30 cellular contexts compared by ENCODE assay signal in genomic region chr3:155876537-155876936, GRCh38.
"Had no signal": no experiment of that assay in that cellular context is flagged by ENCODE, and none has a peak within 500 bp of the region (broad histone marks: within the 10 kb centered on the region; RNA-seq: fewer than 3 reads in every experiment).

No MANE protein-coding gene starts in this region.

- H3K27me3 ChIP-seq: ascending aorta, brain microvascular endothelial cell, heart left ventricle, neural progenitor cell, tibial nerve had no signal

- ATAC-seq: esophagus mucosa; heart left ventricle; left colon; naive thymus-derived CD4-positive, alpha-beta T cell; psoas muscle had no signal

- H3K36me3 Mint-ChIP-seq: immature natural killer cell had no signal

- H3K4me1 ChIP-seq: parathyroid adenoma had no signal

- H3K9me3 Mint-ChIP-seq: activated naive CD4-positive, alpha-beta T cell treated with anti-CD3 and anti-CD28 coated beads for 36 hours; activated naive CD8-positive, alpha-beta T cell treated with anti-CD3 and anti-CD28 coated beads, Interleukin-2, amount 10 ng/mL, durations not matched to agents 7 days and 5 days; activated T-helper 1 cell treated with anti-CD3 and anti-CD28 coated beads, Interleukin-12 subunit alpha, Interleukin-12 subunit beta, Interleukin-2, Interleukin-4 antibody, amounts not matched to agents 30 ng/mL and 10 ng/mL and 1 ng/mL, durations not matched to agents 14 hours and 24 hours and 36 hours; dendritic cell treated with granulocyte-macrophage colony-stimulating factor and Interleukin-4, amounts not matched to agents 40 ng/mL and 50 ng/mL, for 4 days; endodermal cell; immature natural killer cell; mesothelial cell of epicardium; naive thymus-derived CD4-positive, alpha-beta T cell had no signal

- H3K4me3 Mint-ChIP-seq: activated naive CD4-positive, alpha-beta T cell treated with anti-CD3 and anti-CD28 coated beads for 36 hours; activated naive CD8-positive, alpha-beta T cell treated with anti-CD3 and anti-CD28 coated beads, Interleukin-2, amount 10 ng/mL, durations not matched to agents 7 days and 5 days; activated T-helper 1 cell treated with anti-CD3 and anti-CD28 coated beads, Interleukin-12 subunit alpha, Interleukin-12 subunit beta, Interleukin-2, Interleukin-4 antibody, amounts not matched to agents 30 ng/mL and 10 ng/mL and 1 ng/mL, durations not matched to agents 14 hours and 24 hours and 36 hours; dendritic cell treated with granulocyte-macrophage colony-stimulating factor and Interleukin-4, amounts not matched to agents 40 ng/mL and 50 ng/mL, for 4 days; endodermal cell; immature natural killer cell; mesothelial cell of epicardium; neural progenitor cell had no signal

- H3K36me3 ChIP-seq: ascending aorta, brain microvascular endothelial cell, heart left ventricle, tibial nerve had no signal

- DNase-seq: activated CD4-positive, alpha-beta T cell treated with anti-CD3 and anti-CD28 coated beads for 4 hours; activated CD4-positive, alpha-beta T cell treated with anti-CD3 and anti-CD28 coated beads, Interleukin-2, amount 50 U/mL, for 48 hours; activated CD8-positive, alpha-beta memory T cell treated with anti-CD3 and anti-CD28 coated beads for 24 hours; activated effector memory CD4-positive, alpha-beta T cell treated with anti-CD3 and anti-CD28 coated beads, Interleukin-2, amount 50 U/mL, for 16 hours; activated naive CD4-positive, alpha-beta T cell treated with anti-CD3 and anti-CD28 coated beads for 36 hours; activated naive CD8-positive, alpha-beta T cell treated with anti-CD3 and anti-CD28 coated beads, Interleukin-2, amount 10 ng/mL, durations not matched to agents 7 days and 5 days; activated T-cell treated with anti-CD3 and anti-CD28 coated beads, Interleukin-2, amount 50 U/mL, for 1 hour; brain microvascular endothelial cell; endodermal cell; foreskin fibroblast; heart left ventricle; hypothalamus; immature natural killer cell; kidney; left colon; mammary epithelial cell; naive thymus-derived CD4-positive, alpha-beta T cell; occipital lobe; psoas muscle; stimulated activated CD4-positive, alpha-beta T cell treated with anti-CD3 and anti-CD28 coated beads, Interleukin-2, amount 100 ng/mL, for 24 hours; stimulated activated naive CD4-positive, alpha-beta T cell treated with Interleukin-2 at 50 U/mL for 16 hours had no signal

- H3K9me3 ChIP-seq: ascending aorta, heart left ventricle, psoas muscle, tibial nerve had no signal

- H3K27me3 Mint-ChIP-seq: activated naive CD8-positive, alpha-beta T cell treated with anti-CD3 and anti-CD28 coated beads, Interleukin-2, amount 10 ng/mL, durations not matched to agents 7 days and 5 days; dendritic cell treated with granulocyte-macrophage colony-stimulating factor and Interleukin-4, amounts not matched to agents 40 ng/mL and 50 ng/mL, for 4 days; naive thymus-derived CD4-positive, alpha-beta T cell had no signal

- H3K4me2 ChIP-seq: neural progenitor cell, smooth muscle cell had no signal

- H3K27ac Mint-ChIP-seq: activated naive CD4-positive, alpha-beta T cell treated with anti-CD3 and anti-CD28 coated beads for 36 hours; activated naive CD8-positive, alpha-beta T cell treated with anti-CD3 and anti-CD28 coated beads, Interleukin-2, amount 10 ng/mL, durations not matched to agents 7 days and 5 days; activated T-helper 1 cell treated with anti-CD3 and anti-CD28 coated beads, Interleukin-12 subunit alpha, Interleukin-12 subunit beta, Interleukin-2, Interleukin-4 antibody, amounts not matched to agents 30 ng/mL and 10 ng/mL and 1 ng/mL, durations not matched to agents 14 hours and 24 hours and 36 hours; dendritic cell treated with granulocyte-macrophage colony-stimulating factor and Interleukin-4, amounts not matched to agents 40 ng/mL and 50 ng/mL, for 4 days; endodermal cell; mesothelial cell of epicardium; naive thymus-derived CD4-positive, alpha-beta T cell; neural progenitor cell had no signal

- H2AFZ ChIP-seq: neural progenitor cell, parathyroid adenoma had no signal

- H3K4me3 ChIP-seq: ascending aorta, heart left ventricle, neural progenitor cell, psoas muscle, smooth muscle cell, tibial nerve had no signal

- H3K27ac ChIP-seq: ascending aorta, brain microvascular endothelial cell, heart left ventricle, neural progenitor cell, parathyroid adenoma, psoas muscle, tibial nerve had no signal
